10 cellular contexts compared by ENCODE assay signal in the genomic region with DNA sequence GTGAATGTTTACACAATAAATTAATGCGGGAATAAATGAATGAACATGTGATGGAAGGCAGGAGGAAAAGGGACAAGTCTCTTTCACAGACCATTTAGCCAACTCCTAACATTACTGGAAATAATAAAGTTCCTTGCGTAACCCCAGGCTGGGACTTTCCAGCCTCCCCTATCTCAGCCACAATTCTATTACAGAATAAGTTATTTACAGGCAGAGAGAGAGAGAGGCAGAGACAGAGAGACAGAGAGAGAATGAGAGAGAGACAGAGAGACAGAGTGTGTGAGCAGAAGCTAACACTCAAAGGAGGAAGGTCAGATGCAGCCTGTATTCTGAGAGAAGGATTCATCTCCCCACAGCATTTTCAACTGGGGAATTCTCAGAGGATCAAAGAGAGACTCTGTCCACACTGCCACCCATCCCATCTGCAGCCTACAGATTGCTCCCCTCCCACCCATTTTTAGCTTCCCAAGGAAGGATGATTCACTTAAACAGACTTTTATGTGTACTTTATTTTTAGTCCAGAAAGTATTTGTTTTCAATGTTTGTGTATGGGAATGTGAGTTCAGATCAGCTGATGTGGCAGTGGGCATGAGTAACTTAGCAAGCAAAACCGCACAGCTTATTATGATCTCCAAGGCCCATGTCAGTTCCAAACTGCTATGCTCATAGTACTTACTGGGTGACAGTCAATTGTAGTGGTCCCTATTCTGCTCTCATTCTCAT.
DNase-seq lines count a peak whose midpoint lies in the region; ATAC-seq and TF ChIP-seq lines count a peak whose summit lies in the region.
"Had no signal": no experiment of that assay in that cellular context is flagged by ENCODE, and none has a peak within 500 bp of the region (broad histone marks: within the 10 kb centered on the region; RNA-seq: fewer than 3 reads in every experiment).

No MANE protein-coding gene starts in this region.

- peaks cover 5% of the 10 kb centered on the region; the same call in 1 of the 2 replicates for H3K9me3 ChIP-seq in OCI-LY3 (ENCODE audit: insufficient read depth, low read length)

- ATAC-seq in omental fat pad (ENCODE audit: low FRiP score) (peak; percentile 81), HG02571 (IDR thresholded peaks at IDR 0.05; ENCODE audit: unreplicated experiment) (no peak)
- ATAC-seq in effector memory CD8-positive, alpha-beta T cell (replicated peaks) = no peak

- H3K4me3 Mint-ChIP-seq in effector memory CD8-positive, alpha-beta T cell = no peak overlapping the region
- H3K4me3 Mint-ChIP-seq: activated naive CD4-positive, alpha-beta T cell treated with anti-CD3 and anti-CD28 coated beads for 36 hours had no signal

- TF ChIP-seq CTCF in OCI-LY3 (IDR thresholded peaks at IDR 0.05; ENCODE audit: low read depth, low read length) (no peak), epithelial cell of proximal tubule (conservative IDR thresholded peaks at IDR 0.05; ENCODE audit: low read depth, low read length) (no peak), omental fat pad (IDR thresholded peaks at IDR 0.05) (no peak)

- H3K9ac ChIP-seq in OCI-LY3 (ENCODE audit: low read length) = no peak overlapping the region

- DNase-seq in AG20443 (ENCODE audit: low spot score) (peak; percentile 88), epithelial cell of proximal tubule (ENCODE audit: low read depth) (peak; percentile 85), omental fat pad (ENCODE audit: low spot score) (no peak), NCI-H526 treated with DMSO at 0.1 percent for 48 hours (lab: John Stamatoyannopoulos, UW) (no peak)
- DNase-seq in effector memory CD8-positive, alpha-beta T cell = no peak
- no peak for DNase-seq in activated CD4-positive, CD25-positive, alpha-beta regulatory T cell treated with anti-CD3 and anti-CD28 coated beads, Interleukin-2, amount 50 U/mL, for 72 hours
- DNase-seq: activated naive CD4-positive, alpha-beta T cell treated with anti-CD3 and anti-CD28 coated beads for 36 hours; DMS79 treated with DMSO at 0.1 percent for 48 hours had no signal

- peaks cover 16% of the 10 kb centered on the region for H3K4me1 ChIP-seq in OCI-LY3 (ENCODE audit: low read length)

- no peaks in the 10 kb centered on the region for H3K79me2 ChIP-seq in OCI-LY3 (ENCODE audit: low read length)

- H3K36me3 Mint-ChIP-seq in effector memory CD8-positive, alpha-beta T cell (ENCODE audit: insufficient read depth) = no peaks in the 10 kb centered on the region

- H3K4me1 Mint-ChIP-seq in effector memory CD8-positive, alpha-beta T cell (ENCODE audit: low read depth in 2 of 2) = peaks cover 6 to 18% of the 10 kb centered on the region in 2 donors

- H3K27me3 ChIP-seq in OCI-LY3 (ENCODE audit: low read depth, low read length) = no peaks in the 10 kb centered on the region

- H3K9me3 Mint-ChIP-seq in effector memory CD8-positive, alpha-beta T cell = no peaks in the 10 kb centered on the region

- H3K4me3 ChIP-seq in OCI-LY3 (ENCODE audit: low read length) = no peak overlapping the region
- H3K4me3 ChIP-seq in epithelial cell of proximal tubule (ENCODE audit: low read depth, low read length) = no peak overlapping the region

- H3K36me3 ChIP-seq in OCI-LY3 (replicated peaks; ENCODE audit: low read depth, low read length) = peaks cover 4% of the 10 kb centered on the region

- H3K27me3 Mint-ChIP-seq in effector memory CD8-positive, alpha-beta T cell = peaks cover 0 to 6% of the 10 kb centered on the region in 2 donors

- H3K27ac Mint-ChIP-seq in effector memory CD8-positive, alpha-beta T cell = no peak overlapping the region
- H3K27ac Mint-ChIP-seq: activated naive CD4-positive, alpha-beta T cell treated with anti-CD3 and anti-CD28 coated beads for 36 hours had no signal

- no peak overlapping the region for H3K27ac ChIP-seq in OCI-LY3 (ENCODE audit: low read length)

- H4K20me1 ChIP-seq in OCI-LY3 (ENCODE audit: insufficient read depth, low read length) = no peaks in the 10 kb centered on the region

- 0 out of 2 replicates have a peak overlapping the region, but pooled peaks have one; percentile 10 for H2AFZ ChIP-seq in OCI-LY3 (ENCODE audit: low read depth, low read length)

- H3K4me2 ChIP-seq in OCI-LY3 (ENCODE audit: low read length) = no peak overlapping the region

Comparison
In these comparisons a context has a peak if more than half of its experiments do, and no peak if none do; other contexts are left out.
1. DNase-seq: peak in AG20443 (single experiment) and epithelial cell of proximal tubule (single experiment); none in omental fat pad (single experiment), effector memory CD8-positive, alpha-beta T cell (0 of 3), activated CD4-positive, CD25-positive, alpha-beta regulatory T cell treated with anti-CD3 and anti-CD28 coated beads, Interleukin-2, amount 50 U/mL, for 72 hours (single experiment) and NCI-H526 treated with DMSO at 0.1 percent for 48 hours (single experiment).